1 cellular context compared by ENCODE assay signal in the genomic region with DNA sequence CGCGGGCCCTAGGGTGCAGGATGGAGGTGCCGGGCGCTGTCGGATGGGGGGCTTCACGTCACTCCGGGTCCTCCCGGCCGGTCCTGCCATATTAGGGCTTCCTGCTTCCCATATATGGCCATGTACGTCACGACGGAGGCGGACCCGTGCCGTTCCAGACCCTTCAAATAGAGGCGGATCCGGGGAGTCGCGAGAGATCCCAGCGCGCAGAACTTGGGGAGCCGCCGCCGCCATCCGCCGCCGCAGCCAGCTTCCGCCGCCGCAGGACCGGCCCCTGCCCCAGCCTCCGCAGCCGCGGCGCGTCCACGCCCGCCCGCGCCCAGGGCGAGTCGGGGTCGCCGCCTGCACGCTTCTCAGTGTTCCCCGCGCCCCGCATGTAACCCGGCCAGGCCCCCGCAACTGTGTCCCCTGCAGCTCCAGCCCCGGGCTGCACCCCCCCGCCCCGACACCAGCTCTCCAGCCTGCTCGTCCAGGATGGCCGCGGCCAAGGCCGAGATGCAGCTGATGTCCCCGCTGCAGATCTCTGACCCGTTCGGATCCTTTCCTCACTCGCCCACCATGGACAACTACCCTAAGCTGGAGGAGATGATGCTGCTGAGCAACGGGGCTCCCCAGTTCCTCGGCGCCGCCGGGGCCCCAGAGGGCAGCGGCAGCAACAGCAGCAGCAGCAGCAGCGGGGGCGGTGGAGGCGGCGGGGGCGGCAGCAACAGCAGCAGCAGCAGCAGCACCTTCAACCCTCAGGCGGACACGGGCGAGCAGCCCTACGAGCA.
TF ChIP-seq lines count a peak whose summit lies in the region.

A gene (plus strand): TSS at position 192 of the 770 bp plus-strand sequence. CDS start 283 bp downstream, at position 475.

TF ChIP-seq in SK-N-SH treated with all-trans-retinoic acid at 6 μM for 48 hours, 23 proteins besides CTCF, POLR2A, EP300 and RAD21 (continued from another document):
- TF ChIP-seq, protein P1, sequence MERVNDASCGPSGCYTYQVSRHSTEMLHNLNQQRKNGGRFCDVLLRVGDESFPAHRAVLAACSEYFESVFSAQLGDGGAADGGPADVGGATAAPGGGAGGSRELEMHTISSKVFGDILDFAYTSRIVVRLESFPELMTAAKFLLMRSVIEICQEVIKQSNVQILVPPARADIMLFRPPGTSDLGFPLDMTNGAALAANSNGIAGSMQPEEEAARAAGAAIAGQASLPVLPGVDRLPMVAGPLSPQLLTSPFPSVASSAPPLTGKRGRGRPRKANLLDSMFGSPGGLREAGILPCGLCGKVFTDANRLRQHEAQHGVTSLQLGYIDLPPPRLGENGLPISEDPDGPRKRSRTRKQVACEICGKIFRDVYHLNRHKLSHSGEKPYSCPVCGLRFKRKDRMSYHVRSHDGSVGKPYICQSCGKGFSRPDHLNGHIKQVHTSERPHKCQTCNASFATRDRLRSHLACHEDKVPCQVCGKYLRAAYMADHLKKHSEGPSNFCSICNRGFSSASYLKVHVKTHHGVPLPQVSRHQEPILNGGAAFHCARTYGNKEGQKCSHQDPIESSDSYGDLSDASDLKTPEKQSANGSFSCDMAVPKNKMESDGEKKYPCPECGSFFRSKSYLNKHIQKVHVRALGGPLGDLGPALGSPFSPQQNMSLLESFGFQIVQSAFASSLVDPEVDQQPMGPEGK (CRISPR knock-in tag; IDR thresholded peaks at IDR 0.05; ENCODE audit: borderline replicate concordance) = peak; percentile 67; the same call in 1 of the 2 replicates
- TF ChIP-seq, protein P2, sequence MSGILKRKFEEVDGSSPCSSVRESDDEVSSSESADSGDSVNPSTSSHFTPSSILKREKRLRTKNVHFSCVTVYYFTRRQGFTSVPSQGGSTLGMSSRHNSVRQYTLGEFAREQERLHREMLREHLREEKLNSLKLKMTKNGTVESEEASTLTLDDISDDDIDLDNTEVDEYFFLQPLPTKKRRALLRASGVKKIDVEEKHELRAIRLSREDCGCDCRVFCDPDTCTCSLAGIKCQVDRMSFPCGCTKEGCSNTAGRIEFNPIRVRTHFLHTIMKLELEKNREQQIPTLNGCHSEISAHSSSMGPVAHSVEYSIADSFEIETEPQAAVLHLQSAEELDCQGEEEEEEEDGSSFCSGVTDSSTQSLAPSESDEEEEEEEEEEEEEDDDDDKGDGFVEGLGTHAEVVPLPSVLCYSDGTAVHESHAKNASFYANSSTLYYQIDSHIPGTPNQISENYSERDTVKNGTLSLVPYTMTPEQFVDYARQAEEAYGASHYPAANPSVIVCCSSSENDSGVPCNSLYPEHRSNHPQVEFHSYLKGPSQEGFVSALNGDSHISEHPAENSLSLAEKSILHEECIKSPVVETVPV (CRISPR knock-in tag; IDR thresholded peaks at IDR 0.05) = peak; percentile 49; the same call in 1 of the 2 replicates
- 0 out of 2 replicates have a peak, but pooled peaks have one; percentile 37 for TF ChIP-seq ZFP3 (CRISPR knock-in tag; IDR thresholded peaks at IDR 0.05)
- 0 out of 2 replicates have a peak, but pooled peaks have one; percentile 7 for TF ChIP-seq ZC3H10 (CRISPR knock-in tag; IDR thresholded peaks at IDR 0.05)
- no peak for TF ChIP-seq SNAI2 (CRISPR knock-in tag; IDR thresholded peaks at IDR 0.05)
- no peak for TF ChIP-seq ISL1 (CRISPR knock-in tag; IDR thresholded peaks at IDR 0.05)
